In genomic region chr6:161836643-161837448, GRCh38 we compare ENCODE assay signal across 12 cellular contexts.
DNase-seq lines count a peak whose midpoint lies in the region; ATAC-seq, FAIRE-seq and TF ChIP-seq lines count a peak whose summit lies in the region.
"Had no signal": no experiment of that assay in that cellular context is flagged by ENCODE, and none has a peak within 500 bp of the region (broad histone marks: within the 10 kb centered on the region; RNA-seq: fewer than 3 reads in every experiment).

No MANE protein-coding gene starts in this region.

- no peak for TF ChIP-seq POLR2A in A549 (IDR thresholded peaks at IDR 0.05; ENCODE audit: low read length)
- no peak for TF ChIP-seq POLR2A in Peyer's patch (IDR thresholded peaks at IDR 0.05)

- no peak overlapping the region for H3K4me2 ChIP-seq in A549

- no peaks in the 10 kb centered on the region for H3K36me3 Mint-ChIP-seq in brain
- H3K36me3 Mint-ChIP-seq: activated naive CD4-positive, alpha-beta T cell treated with anti-CD3 and anti-CD28 coated beads, Interleukin-2, amount 10 ng/mL, durations not matched to agents 7 days and 5 days had no signal

- peak; percentile 71 to 73 for TF ChIP-seq RAD21 in A549 (conservative IDR thresholded peaks at IDR 0.05 in 1 of 2, IDR thresholded peaks at IDR 0.05 in 1 of 2)

- TF ChIP-seq CTCF in A549 (IDR thresholded peaks at IDR 0.05) (peak; percentile 58), HEK293 (tag by site-specific recombination; IDR thresholded peaks at IDR 0.05) (no peak), brain (conservative IDR thresholded peaks at IDR 0.05) (peak; percentile 60 to 66), Peyer's patch (IDR thresholded peaks at IDR 0.05) (peak in 2 of 6 experiments; percentile 11 to 16)

- ATAC-seq in A549, result peak in 1 of 2 experiments; percentile 66; a peak in 3 of 6 replicates
- ATAC-seq: effector memory CD8-positive, alpha-beta T cell had no signal

- H3K4me1 ChIP-seq in A549 (peaks cover 5% of the 10 kb centered on the region; the same call in 1 of the 3 replicates), HEK293 (ENCODE audit: control insufficient read depth, insufficient read depth, low read length) (no peaks in the 10 kb centered on the region), Peyer's patch (no peaks in the 10 kb centered on the region)

- no peak overlapping the region for H3K4me3 ChIP-seq in A549
- H3K4me3 ChIP-seq in HEK293 (ENCODE audit: low read depth, low read length), result no peak overlapping the region
- no peak overlapping the region for H3K4me3 ChIP-seq in Peyer's patch

- CTCF ChIA-PET in A549 (lab: Yijun Ruan, JAX) (interaction anchor here (0.6 to 1.8 kb wide), 9 partner anchors 8 to 436 kb away, joined by 3 to 5 read pairs (median 4); no protein-coding TSS in a partner anchor), HEK293 (lab: Yijun Ruan, JAX) (interaction anchor here (0.5 to 2.0 kb wide), 11 partner anchors 35 to 443 kb away, joined by 3 to 4 read pairs (median 3); no protein-coding TSS in a partner anchor)

- H3K27me3 Mint-ChIP-seq in brain, result no peaks in the 10 kb centered on the region
- H3K27me3 Mint-ChIP-seq: activated naive CD4-positive, alpha-beta T cell treated with anti-CD3 and anti-CD28 coated beads, Interleukin-2, amount 10 ng/mL, durations not matched to agents 7 days and 5 days; CD4-positive, CD25-positive, alpha-beta regulatory T cell; effector memory CD8-positive, alpha-beta T cell had no signal

- peaks cover 65% of the 10 kb centered on the region for H3K4me1 Mint-ChIP-seq in brain
- H3K4me1 Mint-ChIP-seq: activated naive CD4-positive, alpha-beta T cell treated with anti-CD3 and anti-CD28 coated beads, Interleukin-2, amount 10 ng/mL, durations not matched to agents 7 days and 5 days; CD4-positive, CD25-positive, alpha-beta regulatory T cell had no signal

- peak overlapping the region; percentile 15 to 74 (median 64) for H3K27ac Mint-ChIP-seq in brain
- H3K27ac Mint-ChIP-seq: activated naive CD4-positive, alpha-beta T cell treated with anti-CD3 and anti-CD28 coated beads, Interleukin-2, amount 10 ng/mL, durations not matched to agents 7 days and 5 days; CD4-positive, CD25-positive, alpha-beta regulatory T cell; effector memory CD8-positive, alpha-beta T cell had no signal

- no peak for FAIRE-seq in A549 (lab: Jason Lieb, UNC)

- no peaks in the 10 kb centered on the region for H3K27me3 ChIP-seq in Peyer's patch

- WGBS in A549 (ENCODE audit: missing lambda C conversion rate), result 58% methylated on average over 12 of the region's 15 CpGs

- H3K9me3 ChIP-seq in A549 (no peaks in the 10 kb centered on the region), HEK293 (ENCODE audit: control insufficient read depth, insufficient read depth, low read depth, low read length) (no peaks in the 10 kb centered on the region), Peyer's patch (no peaks in the 10 kb centered on the region)

- DNase-seq in A549 (ENCODE audit: low read depth in 1 of 2, low spot score in 1 of 2) (peak in 1 of 2 experiments; percentile 19), left kidney (ENCODE audit: low read depth, low spot score) (peak; percentile 56), GDM1 (lab: John Stamatoyannopoulos, UW) (no peak), Peyer's patch (no peak), NCI-H524 treated with DMSO at 0.1 percent for 48 hours (lab: John Stamatoyannopoulos, UW) (no peak)
- no peak for DNase-seq in stimulated activated CD4-positive, alpha-beta T cell treated with anti-CD3 and anti-CD28 coated beads, Interleukin-4, amount 100 ng/mL, for 1 hour
- DNase-seq: activated CD4-positive, alpha-beta T cell treated with anti-CD3 and anti-CD28 coated beads, Interleukin-2, amount 50 U/mL, for 1 hour; activated naive CD4-positive, alpha-beta T cell treated with anti-CD3 and anti-CD28 coated beads, Interleukin-2, amount 10 ng/mL, durations not matched to agents 7 days and 5 days; CD4-positive, CD25-positive, alpha-beta regulatory T cell; effector memory CD8-positive, alpha-beta T cell had no signal

- H3K36me3 ChIP-seq in HEK293 (ENCODE audit: control insufficient read depth in 2 of 2, insufficient read depth in 1 of 2, low read length in 2 of 2) (no peaks in the 10 kb centered on the region), Peyer's patch (no peaks in the 10 kb centered on the region)

- H3K27ac ChIP-seq in A549, result no peak overlapping the region; a peak in 1 of 6 replicates
- no peak overlapping the region for H3K27ac ChIP-seq in HEK293 (ENCODE audit: extremely low read depth, low read depth, low read length)
- no peak overlapping the region for H3K27ac ChIP-seq in Peyer's patch

- H3K9me3 Mint-ChIP-seq in brain, result peaks cover 0 to 3% (median 0%) of the 10 kb centered on the region in 5 experiments
- H3K9me3 Mint-ChIP-seq: activated naive CD4-positive, alpha-beta T cell treated with anti-CD3 and anti-CD28 coated beads, Interleukin-2, amount 10 ng/mL, durations not matched to agents 7 days and 5 days had no signal

- no peak for TF ChIP-seq EP300 in A549 (IDR thresholded peaks at IDR 0.05)

- no peak overlapping the region for H3K4me3 Mint-ChIP-seq in brain
- H3K4me3 Mint-ChIP-seq: activated naive CD4-positive, alpha-beta T cell treated with anti-CD3 and anti-CD28 coated beads, Interleukin-2, amount 10 ng/mL, durations not matched to agents 7 days and 5 days; CD4-positive, CD25-positive, alpha-beta regulatory T cell; effector memory CD8-positive, alpha-beta T cell had no signal

- POLR2A ChIA-PET in A549 (lab: Yijun Ruan, JAX) (no interaction called here), HEK293 (lab: Yijun Ruan, JAX) (no interaction called here)

TF ChIP-seq in A549, 52 proteins besides CTCF, POLR2A, EP300 and RAD21:
- peak; percentile 50; the same call in 2 of the 3 replicates for TF ChIP-seq SMC3 (IDR thresholded peaks at IDR 0.05)
- no peak for TF ChIP-seq SREBF2 (IDR thresholded peaks at IDR 0.05)

TF ChIP-seq in HEK293, 187 proteins besides CTCF, POLR2A, EP300 and RAD21:
- TF ChIP-seq ZNF530 (tag by site-specific recombination; IDR thresholded peaks at IDR 0.05; ENCODE audit: low read depth) (no peak), ZBTB49 (tag by site-specific recombination; IDR thresholded peaks at IDR 0.05; ENCODE audit: low read depth) (no peak), IKZF3 (tag by site-specific recombination; IDR thresholded peaks at IDR 0.05) (0 out of 2 replicates have a peak, but pooled peaks have one; percentile 21), ZBTB48 (tag by site-specific recombination; IDR thresholded peaks at IDR 0.05) (no peak), ZNF37A (tag by site-specific recombination; IDR thresholded peaks at IDR 0.05) (no peak), TRIM28 (IDR thresholded peaks at IDR 0.05; ENCODE audit: borderline replicate concordance, low read length) (0 out of 2 replicates have a peak, but pooled peaks have one; percentile 23), GLIS2 (tag by site-specific recombination; IDR thresholded peaks at IDR 0.05) (no peak), ZNF660 (tag by site-specific recombination; IDR thresholded peaks at IDR 0.05) (no peak), ZNF654 (tag by site-specific recombination; IDR thresholded peaks at IDR 0.05; ENCODE audit: low read depth) (peak; percentile 53)

Comparison
In these comparisons a context has a peak if more than half of its experiments do, and no peak if none do; other contexts are left out.
1. Of the 5 proteins assayed by ChIP-seq in both HEK293 and A549: peak only in HEK293: none; only in A549: CTCF; in both: none; in neither: 4.